In the genomic region with DNA sequence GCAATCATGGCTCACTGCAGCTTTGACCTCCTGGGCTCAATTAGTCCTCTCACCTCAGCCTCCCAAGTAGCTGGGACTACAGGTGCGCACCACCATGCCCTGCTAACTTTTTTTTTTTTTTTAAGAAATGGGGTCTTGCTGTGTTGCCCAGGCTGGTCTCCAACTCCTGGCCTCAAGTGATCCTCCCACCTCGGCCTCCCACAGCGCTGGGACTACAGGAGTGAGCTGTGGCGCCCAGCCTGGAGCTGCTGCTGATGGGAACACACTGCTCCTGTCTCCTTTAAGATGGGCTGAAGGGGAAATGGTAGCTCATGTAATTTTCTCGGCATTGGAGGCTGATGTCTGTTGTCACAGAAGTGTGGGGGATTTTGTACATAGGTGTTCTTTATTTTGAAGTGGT, we compare ENCODE assay signal across 5 cellular contexts.
"Had no signal": no experiment of that assay in that cellular context is flagged by ENCODE, and none has a peak within 500 bp of the region (broad histone marks: within the 10 kb centered on the region; RNA-seq: fewer than 3 reads in every experiment).

No MANE protein-coding gene starts in this region.

- H3K27ac Mint-ChIP-seq: GM23338, H9, IgD-negative memory B cell had no signal

- H3K9me3 Mint-ChIP-seq: IgD-negative memory B cell had no signal

- H3K27me3 Mint-ChIP-seq: IgD-negative memory B cell had no signal

- H3K4me3 Mint-ChIP-seq: GM23338, H9, IgD-negative memory B cell had no signal

- H3K4me1 Mint-ChIP-seq: IgD-negative memory B cell had no signal

- DNase-seq: H9, HCEC 1CT, KG1 had no signal

- H3K36me3 Mint-ChIP-seq: IgD-negative memory B cell had no signal
